13 cellular contexts compared by ENCODE assay signal in the genomic region with DNA sequence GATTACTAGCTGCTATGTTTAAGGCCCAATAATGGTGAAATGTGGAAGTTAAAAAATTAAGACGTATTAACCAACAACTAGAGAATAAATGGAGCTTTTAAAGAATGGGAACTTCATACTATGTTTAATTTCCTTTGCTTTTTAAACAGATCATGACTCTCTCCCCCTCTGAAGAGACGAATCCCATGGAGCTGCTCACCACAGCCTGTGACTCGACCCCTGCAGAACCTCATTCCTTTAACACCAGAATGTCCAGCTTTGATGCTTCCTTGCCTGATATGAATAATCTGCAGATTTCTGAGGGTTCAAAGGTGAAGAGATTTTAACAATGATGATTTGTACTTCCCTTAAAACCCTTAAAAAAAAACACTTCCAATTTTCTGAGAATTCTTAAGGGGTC. TPM values are rescaled to one million over a fixed set of nuclear protein-coding genes. Genes with fewer than 3 reads are reported as not detected.
A peak's percentile ranks its signal among the peaks of the same experiment; 100 is the strongest.
DNase-seq lines count a peak whose midpoint lies in the region; ATAC-seq and TF ChIP-seq lines count a peak whose summit lies in the region.
"Had no signal": no experiment of that assay in that cellular context is flagged by ENCODE, and none has a peak within 500 bp of the region (broad histone marks: within the 10 kb centered on the region; RNA-seq: fewer than 3 reads in every experiment).

No MANE protein-coding gene starts in this region.

- no peaks in the 10 kb centered on the region for H3K27me3 ChIP-seq in left lung
- H3K27me3 ChIP-seq in skeletal muscle tissue (ENCODE audit: control insufficient read depth in 3 of 3, insufficient read depth in 3 of 3, low read length in 3 of 3), result no peaks in the 10 kb centered on the region
- no peaks in the 10 kb centered on the region for H3K27me3 ChIP-seq in body of pancreas

- intact Hi-C loops in left lung (cut with DNase I) (no loop called here), body of pancreas (cut with DNase I) (no loop called here)

- H3K4me1 ChIP-seq in left lung, result peaks cover 10 to 27% of the 10 kb centered on the region in 2 donors
- H3K4me1 ChIP-seq in skeletal muscle tissue (ENCODE audit: control insufficient read depth in 3 of 3, insufficient read depth in 3 of 3, low read length in 3 of 3), result peaks cover 11 to 21% (median 16%) of the 10 kb centered on the region in 3 donors
- H3K4me1 ChIP-seq in body of pancreas, result no peaks in the 10 kb centered on the region

- H3K9me3 ChIP-seq in left lung, result no peaks in the 10 kb centered on the region
- no peaks in the 10 kb centered on the region for H3K9me3 ChIP-seq in skeletal muscle tissue (ENCODE audit: control insufficient read depth in 3 of 3, low read length in 3 of 3)
- H3K9me3 ChIP-seq in body of pancreas, result no peaks in the 10 kb centered on the region

- ATAC-seq in left lung, result no peak
- no peak for ATAC-seq in body of pancreas

- no peak for TF ChIP-seq POLR2A in body of pancreas (IDR thresholded peaks at IDR 0.05)

- no peak overlapping the region for H3K9ac ChIP-seq in skeletal muscle tissue (ENCODE audit: low read depth in 1 of 3, low read length in 3 of 3)

- H3K36me3 ChIP-seq in left lung (peaks cover 0 to 41% of the 10 kb centered on the region in 2 donors), skeletal muscle tissue (ENCODE audit: control insufficient read depth in 3 of 3, insufficient read depth in 3 of 3, low read length in 3 of 3) (peaks cover 7 to 28% (median 25%) of the 10 kb centered on the region in 3 donors), body of pancreas (replicated peaks in 1 of 2; ENCODE audit: insufficient read depth in 1 of 2, low read depth in 2 of 2) (peaks cover 3 to 6% of the 10 kb centered on the region in 2 donors)

- no peak for TF ChIP-seq CTCF in left lung (IDR thresholded peaks at IDR 0.05)
- TF ChIP-seq CTCF in body of pancreas (IDR thresholded peaks at IDR 0.05), result no peak

- 70 to 80% methylated on average over 3 of the region's 3 CpGs for WGBS in body of pancreas, 2 donors

- DNase-seq in EH (ENCODE audit: low read depth) (peak; percentile 60), astrocyte of the hippocampus (ENCODE audit: low read depth, low spot score) (peak; percentile 11), left lung (no peak), dedifferentiated amniotic fluid mesenchymal stem cell (ENCODE audit: extremely low spot score) (no peak), body of pancreas (no peak)
- no peak for DNase-seq in stimulated activated CD4-positive, alpha-beta T cell treated with anti-CD3 and anti-CD28 coated beads, Interleukin-2, amount 100 ng/mL, for 48 hours
- no peak for DNase-seq in activated CD4-positive, alpha-beta T cell treated with anti-CD3 and anti-CD28 coated beads, Interleukin-2, amount 50 U/mL, for 1 hour
- DNase-seq: activated CD4-positive, alpha-beta memory T cell treated with anti-CD3 and anti-CD28 coated beads for 36 hours; effector CD4-positive, alpha-beta T cell; NCI-H2227 treated with DMSO at 0.1 percent for 48 hours had no signal

- H3K27ac ChIP-seq in left lung (peak overlapping the region; percentile 38 to 60), skeletal muscle tissue (ENCODE audit: low read depth, low read length) (peak overlapping the region; percentile 67), body of pancreas (no peak overlapping the region)

- no peak overlapping the region for H3K4me3 ChIP-seq in left lung
- H3K4me3 ChIP-seq in skeletal muscle tissue (ENCODE audit: low read length in 3 of 3), result no peak overlapping the region
- no peak overlapping the region for H3K4me3 ChIP-seq in body of pancreas

RNA-seq across cellular contexts. Expression of a gene that starts 53.0 kb away (rescaled TPM):
- total RNA-seq in left lung (not detected), skeletal muscle tissue (not detected), body of pancreas (not detected)
- total RNA-seq: activated CD4-positive, alpha-beta memory T cell treated with anti-CD3 and anti-CD28 coated beads for 36 hours; mononuclear cell; SK-MEL-5 had no signal

RNA-seq across cellular contexts. Expression of a gene that starts 53.1 kb away (rescaled TPM):
- total RNA-seq in left lung (10 to 100 TPM in 1 of 2 donors, 1 to 10 TPM in 1; 4.5 to 10.5 TPM), skeletal muscle tissue (2.6 TPM), body of pancreas (1 to 10 TPM in 1 of 2 donors, under 1 TPM in 1; 0.66 to 1.0 TPM)

Comparison
In these comparisons a context has a peak if more than half of its experiments do, and no peak if none do; other contexts are left out.
1. DNase-seq: peak in EH (single experiment) and astrocyte of the hippocampus (single experiment); none in left lung (0 of 2), dedifferentiated amniotic fluid mesenchymal stem cell (single experiment), stimulated activated CD4-positive, alpha-beta T cell treated with anti-CD3 and anti-CD28 coated beads, Interleukin-2, amount 100 ng/mL, for 48 hours (0 of 2), activated CD4-positive, alpha-beta T cell treated with anti-CD3 and anti-CD28 coated beads, Interleukin-2, amount 50 U/mL, for 1 hour (single experiment) and body of pancreas (0 of 4).
2. H3K27ac ChIP-seq: peak in left lung (2 of 2) and skeletal muscle tissue (single experiment); none in body of pancreas (0 of 4).